In the genomic region with DNA sequence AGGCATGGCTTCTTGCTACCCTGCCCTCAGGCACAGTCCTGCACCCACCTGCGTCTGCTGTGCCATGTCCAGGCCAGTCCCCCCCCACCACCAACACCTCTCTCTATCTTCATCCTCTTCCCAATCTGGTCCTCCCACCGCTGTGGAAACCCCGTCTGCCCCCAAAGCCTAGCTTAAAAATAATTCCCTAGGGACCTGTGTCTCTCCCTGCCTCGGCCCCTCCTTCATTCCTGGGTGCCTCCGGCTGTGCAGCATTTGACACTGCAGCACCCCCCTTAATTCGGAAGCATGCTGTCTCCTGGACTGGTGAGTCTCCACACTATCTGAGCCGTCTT, we compare ENCODE assay signal across 22 cellular contexts. TPM values are rescaled to one million over a fixed set of nuclear protein-coding genes. Genes with fewer than 3 reads are reported as not detected.
"Had no signal": no experiment of that assay in that cellular context is flagged by ENCODE, and none has a peak within 500 bp of the region (broad histone marks: within the 10 kb centered on the region; RNA-seq: fewer than 3 reads in every experiment).

No MANE protein-coding gene starts in this region.

- ATAC-seq: left cardiac atrium; psoas muscle; right cardiac atrium; stimulated activated naive CD8-positive, alpha-beta T cell treated with anti-CD3 and anti-CD28 coated beads, Interleukin-15, amount 100 ng/mL, for 72 hours; T-cell had no signal

- H3K4me3 ChIP-seq: ascending aorta, esophagus squamous epithelium, lung, psoas muscle, skin epidermis, suprapubic skin had no signal

- H3K27ac Mint-ChIP-seq: activated CD4-positive, alpha-beta memory T cell treated with anti-CD3 and anti-CD28 coated beads, Interleukin-2, amount 10 ng/mL, durations not matched to agents 7 days and 5 days; mesothelial cell of epicardium; stimulated activated naive CD8-positive, alpha-beta T cell treated with anti-CD3 and anti-CD28 coated beads, Interleukin-15, amount 100 ng/mL, for 72 hours; T-cell had no signal

- H3K36me3 Mint-ChIP-seq: mesothelial cell of epicardium, T-cell had no signal

- H3K36me3 ChIP-seq: ascending aorta, esophagus squamous epithelium, suprapubic skin had no signal

- H3K9me3 Mint-ChIP-seq: activated CD4-positive, alpha-beta memory T cell treated with anti-CD3 and anti-CD28 coated beads, Interleukin-2, amount 10 ng/mL, durations not matched to agents 7 days and 5 days; mesothelial cell of epicardium; stimulated activated naive CD8-positive, alpha-beta T cell treated with anti-CD3 and anti-CD28 coated beads, Interleukin-15, amount 100 ng/mL, for 72 hours; T-cell had no signal

- DNase-seq: activated CD4-positive, alpha-beta memory T cell treated with anti-CD3 and anti-CD28 coated beads, Interleukin-2, amount 10 ng/mL, durations not matched to agents 7 days and 5 days; activated CD4-positive, alpha-beta T cell treated with anti-CD3 and anti-CD28 coated beads for 48 hours; activated CD4-positive, CD25-positive, alpha-beta regulatory T cell; activated effector memory CD4-positive, alpha-beta T cell treated with Interleukin-2 at 50 U/mL for 16 hours; activated naive CD4-positive, alpha-beta T cell treated with anti-CD3 and anti-CD28 coated beads, Interleukin-2, amount 50 U/mL, for 16 hours; cerebellar nuclear complex; cortex of kidney; effector CD4-positive, alpha-beta T cell; esophagus squamous epithelium; right cardiac atrium; stimulated activated naive CD8-positive, alpha-beta T cell treated with anti-CD3 and anti-CD28 coated beads, Interleukin-15, amount 100 ng/mL, for 72 hours; T1000; trophoblast cell had no signal

- H3K9me3 ChIP-seq: ascending aorta, esophagus squamous epithelium, psoas muscle, suprapubic skin had no signal

- H3K4me3 Mint-ChIP-seq: activated CD4-positive, alpha-beta memory T cell treated with anti-CD3 and anti-CD28 coated beads, Interleukin-2, amount 10 ng/mL, durations not matched to agents 7 days and 5 days; mesothelial cell of epicardium; stimulated activated naive CD8-positive, alpha-beta T cell treated with anti-CD3 and anti-CD28 coated beads, Interleukin-15, amount 100 ng/mL, for 72 hours had no signal

RNA-seq across cellular contexts. Expression of gene ASCL2, which starts 2.5 kb away (rescaled TPM):
- total RNA-seq: ascending aorta, osteocyte, psoas muscle had no signal

RNA-seq across cellular contexts. Expression of gene C11orf21, which starts 28.8 kb away (rescaled TPM):
- total RNA-seq: ascending aorta had no signal
